Comparison of ENCODE assay signal across 15 cellular contexts in the genomic region with DNA sequence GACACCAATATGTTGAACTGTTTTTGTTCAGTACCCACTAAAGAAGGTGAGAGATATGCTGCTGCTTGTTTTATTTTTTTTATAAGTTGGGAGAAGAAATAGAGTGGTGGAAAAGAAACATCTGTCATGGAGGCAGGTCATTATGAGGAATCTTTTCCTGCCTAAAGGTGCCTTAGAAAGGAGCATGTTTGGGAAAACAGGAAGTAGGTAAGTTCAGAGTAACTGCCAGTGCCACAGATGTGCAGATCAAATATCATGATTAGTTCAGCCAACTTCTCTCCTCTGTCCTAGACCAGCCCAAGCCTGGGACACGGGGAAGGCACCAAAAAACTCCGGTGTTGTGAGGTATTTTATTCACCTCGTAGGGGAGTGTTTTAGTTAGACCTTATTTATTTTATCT.
DNase-seq lines count a peak whose midpoint lies in the region; TF ChIP-seq lines count a peak whose summit lies in the region.
"Had no signal": no experiment of that assay in that cellular context is flagged by ENCODE, and none has a peak within 500 bp of the region (broad histone marks: within the 10 kb centered on the region; RNA-seq: fewer than 3 reads in every experiment).

No MANE protein-coding gene starts in this region.

- H3K27me3 ChIP-seq in A673 (replicated peaks; ENCODE audit: insufficient read depth, low read depth, low read length, poor library complexity) (no peaks in the 10 kb centered on the region), mammary epithelial cell (ENCODE audit: insufficient read depth, low read length) (no peaks in the 10 kb centered on the region)

- no peak overlapping the region for H2AFZ ChIP-seq in mammary epithelial cell (ENCODE audit: low read depth, low read length)
- H2AFZ ChIP-seq: GM23338, PC-9 had no signal

- POLR2A ChIA-PET in A673 (lab: Charles Lee; ENCODE audit: low non-redundant PET), result no interaction called here

- no peaks in the 10 kb centered on the region; the same call in none of the 2 replicates for H3K27me3 Mint-ChIP-seq in HFFc6 (ENCODE audit: insufficient read depth)
- no peaks in the 10 kb centered on the region for H3K27me3 Mint-ChIP-seq in activated T-helper 1 cell treated with anti-CD3 and anti-CD28 coated beads, Interleukin-12 subunit alpha, Interleukin-12 subunit beta, Interleukin-2, Interleukin-4 antibody, amounts not matched to agents 30 ng/mL and 10 ng/mL and 1 ng/mL, durations not matched to agents 14 hours and 24 hours and 36 hours (ENCODE audit: insufficient read depth)
- no peaks in the 10 kb centered on the region for H3K27me3 Mint-ChIP-seq in osteocyte (ENCODE audit: unreplicated experiment)

- in situ Hi-C loops in mammary epithelial cell (cut with MboI; ENCODE audit: low sequenced_read_pairs in 2 of 2) (no loop called here), GM13976 (cut with MboI; ENCODE audit: low sequenced_read_pairs, unreplicated experiment) (no loop called here)

- DNase-seq in HFFc6 (peak; percentile 20), LHCN-M2 (ENCODE audit: low read depth) (peak; percentile 43), osteocyte (ENCODE audit: extremely low spot score, unreplicated experiment) (no peak), A673 (ENCODE audit: low spot score) (no peak), mammary epithelial cell (no peak), GM13976 (ENCODE audit: low spot score) (no peak)
- DNase-seq in activated T-helper 1 cell treated with anti-CD3 and anti-CD28 coated beads, Interleukin-12 subunit alpha, Interleukin-12 subunit beta, Interleukin-2, Interleukin-4 antibody, amounts not matched to agents 30 ng/mL and 10 ng/mL and 1 ng/mL, durations not matched to agents 14 hours and 24 hours and 36 hours (ENCODE audit: low spot score), result no peak
- DNase-seq: NCI-H1092; NCI-H1694; NCI-H2107; NCI-H226; NCI-H526; NK-92 treated with Interleukin-12 subunit alpha and Interleukin-12 subunit beta, amount 100 ng/mL, for 24 hours; PC-9 had no signal

- dilution Hi-C loops in mammary epithelial cell (cut with HindIII; ENCODE audit: low sequenced_read_pairs), result no loop called here

- no peak overlapping the region for H3K27ac ChIP-seq in A673 (ENCODE audit: low read depth, low read length, poor library complexity, severe bottlenecking)
- no peak overlapping the region for H3K27ac ChIP-seq in mammary epithelial cell (ENCODE audit: insufficient read depth, low read depth, low read length)
- H3K27ac ChIP-seq: PC-9 had no signal

- H3K27ac Mint-ChIP-seq in HFFc6 (peak overlapping the region; percentile 38), osteocyte (ENCODE audit: unreplicated experiment) (peak overlapping the region; percentile 3)
- H3K27ac Mint-ChIP-seq in activated T-helper 1 cell treated with anti-CD3 and anti-CD28 coated beads, Interleukin-12 subunit alpha, Interleukin-12 subunit beta, Interleukin-2, Interleukin-4 antibody, amounts not matched to agents 30 ng/mL and 10 ng/mL and 1 ng/mL, durations not matched to agents 14 hours and 24 hours and 36 hours, result peak overlapping the region; percentile 34
- H3K27ac Mint-ChIP-seq: GM23338 had no signal

- CTCF ChIA-PET in A673 (lab: Charles Lee), result no interaction called here
- CTCF ChIA-PET in mammary epithelial cell (lab: Charles Lee; ENCODE audit: low non-redundant PET), result no interaction called here

- H3K4me1 ChIP-seq in A673 (ENCODE audit: insufficient read depth, low read length, poor library complexity, severe bottlenecking) (peaks cover 11% of the 10 kb centered on the region), mammary epithelial cell (ENCODE audit: insufficient read depth, low read length) (peaks cover 10% of the 10 kb centered on the region)

- TF ChIP-seq CTCF in HFFc6 (IDR thresholded peaks at IDR 0.05) (no peak), osteocyte (IDR thresholded peaks at IDR 0.05) (no peak), A673 (conservative IDR thresholded peaks at IDR 0.05; ENCODE audit: low read depth, low read length) (no peak), mammary epithelial cell (conservative IDR thresholded peaks at IDR 0.05 in 1 of 2, IDR thresholded peaks at IDR 0.05 in 1 of 2; ENCODE audit: extremely low read depth in 1 of 2, insufficient read depth in 1 of 2, low read depth in 1 of 2, low read length in 2 of 2) (no peak), GM13976 (IDR thresholded peaks at IDR 0.05; ENCODE audit: borderline replicate concordance, control extremely low read depth, extremely low read depth, insufficient read depth, missing control alignments) (no peak)

- H3K9me3 Mint-ChIP-seq in HFFc6 (no peaks in the 10 kb centered on the region), osteocyte (ENCODE audit: unreplicated experiment) (no peaks in the 10 kb centered on the region)
- peaks cover 4% of the 10 kb centered on the region for H3K9me3 Mint-ChIP-seq in activated T-helper 1 cell treated with anti-CD3 and anti-CD28 coated beads, Interleukin-12 subunit alpha, Interleukin-12 subunit beta, Interleukin-2, Interleukin-4 antibody, amounts not matched to agents 30 ng/mL and 10 ng/mL and 1 ng/mL, durations not matched to agents 14 hours and 24 hours and 36 hours

- no peak overlapping the region for H3K9ac ChIP-seq in mammary epithelial cell (ENCODE audit: insufficient read depth, low read length)

- BruUV-seq in A673 (replicated peaks; lab: Mats Ljungman, UMichigan), result no TSS peak
- no TSS peak for BruUV-seq in mammary epithelial cell (replicated peaks; lab: Mats Ljungman, UMichigan)

- no peaks in the 10 kb centered on the region for H3K9me3 ChIP-seq in A673 (ENCODE audit: low read depth, low read length, poor library complexity, severe bottlenecking)
- H3K9me3 ChIP-seq in mammary epithelial cell (replicated peaks; ENCODE audit: insufficient read depth, low read length), result no peaks in the 10 kb centered on the region

- 100% methylated on average over 3 of the region's 3 CpGs for WGBS in mammary epithelial cell (ENCODE audit: low coverage, missing lambda C conversion rate)

- no peaks in the 10 kb centered on the region for H3K79me2 ChIP-seq in mammary epithelial cell (ENCODE audit: insufficient read depth, low read length)

- H3K36me3 Mint-ChIP-seq in HFFc6 (ENCODE audit: low read depth), result peaks cover 14% of the 10 kb centered on the region
- H3K36me3 Mint-ChIP-seq in activated T-helper 1 cell treated with anti-CD3 and anti-CD28 coated beads, Interleukin-12 subunit alpha, Interleukin-12 subunit beta, Interleukin-2, Interleukin-4 antibody, amounts not matched to agents 30 ng/mL and 10 ng/mL and 1 ng/mL, durations not matched to agents 14 hours and 24 hours and 36 hours (ENCODE audit: low read depth), result peaks cover 37% of the 10 kb centered on the region
- peaks cover 55% of the 10 kb centered on the region for H3K36me3 Mint-ChIP-seq in osteocyte (ENCODE audit: unreplicated experiment)

- H3K4me3 Mint-ChIP-seq in HFFc6 (no peak overlapping the region), osteocyte (ENCODE audit: unreplicated experiment) (no peak overlapping the region)
- no peak overlapping the region for H3K4me3 Mint-ChIP-seq in activated T-helper 1 cell treated with anti-CD3 and anti-CD28 coated beads, Interleukin-12 subunit alpha, Interleukin-12 subunit beta, Interleukin-2, Interleukin-4 antibody, amounts not matched to agents 30 ng/mL and 10 ng/mL and 1 ng/mL, durations not matched to agents 14 hours and 24 hours and 36 hours
- H3K4me3 Mint-ChIP-seq: GM23338 had no signal

- H3K4me3 ChIP-seq in A673 (ENCODE audit: low read depth, low read length, poor library complexity, severe bottlenecking) (no peak overlapping the region), mammary epithelial cell (replicated peaks in 1 of 3; ENCODE audit: insufficient read depth in 1 of 3, low read depth in 2 of 3, low read length in 3 of 3) (no peak overlapping the region)
- H3K4me3 ChIP-seq: GM23338, PC-9 had no signal

- peaks cover 55% of the 10 kb centered on the region for H3K4me1 Mint-ChIP-seq in HFFc6 (ENCODE audit: low read depth)
- peaks cover 6% of the 10 kb centered on the region for H3K4me1 Mint-ChIP-seq in activated T-helper 1 cell treated with anti-CD3 and anti-CD28 coated beads, Interleukin-12 subunit alpha, Interleukin-12 subunit beta, Interleukin-2, Interleukin-4 antibody, amounts not matched to agents 30 ng/mL and 10 ng/mL and 1 ng/mL, durations not matched to agents 14 hours and 24 hours and 36 hours (ENCODE audit: low read depth)
- H3K4me1 Mint-ChIP-seq in osteocyte (ENCODE audit: unreplicated experiment), result peaks cover 41% of the 10 kb centered on the region

- intact Hi-C loops in activated T-helper 1 cell treated with anti-CD3 and anti-CD28 coated beads, Interleukin-12 subunit alpha, Interleukin-12 subunit beta, Interleukin-2, Interleukin-4 antibody, amounts not matched to agents 30 ng/mL and 10 ng/mL and 1 ng/mL, durations not matched to agents 14 hours and 24 hours and 36 hours (cut with micrococcal nuclease), result no loop called here
- intact Hi-C loops in A673 (cut with micrococcal nuclease; ENCODE audit: unreplicated experiment), result no loop called here
- intact Hi-C loops in mammary epithelial cell (cut with micrococcal nuclease), result no loop called here

- no peak overlapping the region for H3K4me2 ChIP-seq in mammary epithelial cell (ENCODE audit: insufficient read depth, low read depth, low read length)
- H3K4me2 ChIP-seq: GM23338, PC-9 had no signal

- H3K36me3 ChIP-seq in A673 (ENCODE audit: insufficient read depth, low read length, poor library complexity, severe bottlenecking), result peaks cover 15% of the 10 kb centered on the region
- H3K36me3 ChIP-seq in mammary epithelial cell (ENCODE audit: insufficient read depth, low read length), result peaks cover 4% of the 10 kb centered on the region

- no peaks in the 10 kb centered on the region for H4K20me1 ChIP-seq in mammary epithelial cell (ENCODE audit: insufficient read depth, low read length)

Comparison
In these comparisons a context has a peak if more than half of its experiments do, and no peak if none do; other contexts are left out.
1. DNase-seq: peak in HFFc6 (single experiment) and LHCN-M2 (single experiment); none in activated T-helper 1 cell treated with anti-CD3 and anti-CD28 coated beads, Interleukin-12 subunit alpha, Interleukin-12 subunit beta, Interleukin-2, Interleukin-4 antibody, amounts not matched to agents 30 ng/mL and 10 ng/mL and 1 ng/mL, durations not matched to agents 14 hours and 24 hours and 36 hours (single experiment), osteocyte (single experiment), A673 (single experiment), mammary epithelial cell (single experiment) and GM13976 (single experiment).
2. Peak in every context shown above with its lines, with median percentiles within 50 percentile points of each other: H3K27ac Mint-ChIP-seq.